Comparison of ENCODE assay signal across 8 cellular contexts in the genomic region with DNA sequence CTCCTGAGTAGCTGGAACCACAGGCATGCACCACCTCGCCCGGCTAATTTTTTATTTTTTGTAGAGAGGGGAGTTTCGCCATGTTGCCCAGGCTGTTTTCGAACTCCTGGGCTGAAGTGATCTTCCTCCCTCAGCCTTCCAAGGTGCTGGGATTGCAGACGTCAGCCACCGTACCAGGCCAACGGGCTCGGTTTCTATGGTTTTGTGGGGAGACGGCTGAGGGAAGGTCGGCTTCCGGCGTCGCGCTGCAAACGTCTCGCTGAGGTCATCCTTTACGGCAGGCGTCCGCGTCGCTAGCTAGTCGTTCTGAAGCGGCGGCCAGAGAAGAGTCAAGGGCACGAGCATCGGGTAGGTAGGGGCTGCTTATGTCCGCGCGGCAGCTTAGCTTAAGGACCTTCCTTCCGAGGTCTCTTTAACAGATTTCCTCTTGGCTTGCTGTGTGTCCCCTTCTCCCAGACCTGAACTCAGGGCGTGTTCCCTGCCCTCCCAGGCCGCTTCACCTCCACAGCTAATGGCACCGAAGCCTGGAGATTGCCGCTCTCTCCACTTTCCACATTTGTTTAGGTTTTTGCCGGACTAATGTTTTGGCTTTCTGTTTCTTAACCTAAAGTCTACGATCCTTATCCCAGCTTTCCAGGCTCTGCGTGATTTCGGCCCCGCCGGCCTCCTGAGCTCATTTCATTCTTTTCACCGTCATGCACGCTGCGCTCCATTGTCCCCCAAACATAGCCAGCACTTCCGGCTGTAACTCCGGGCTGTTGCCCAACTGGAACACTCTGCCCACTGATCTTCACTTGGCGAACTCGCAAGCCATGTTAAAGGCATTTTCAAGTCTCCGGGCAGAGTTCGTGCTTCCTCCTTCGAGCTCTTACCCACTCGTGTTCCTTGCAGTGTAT. TPM values are rescaled to one million over a fixed set of nuclear protein-coding genes. Genes with fewer than 3 reads are reported as not detected.
DNase-seq lines count a peak whose midpoint lies in the region; ATAC-seq and TF ChIP-seq lines count a peak whose summit lies in the region.

Gene NDUFS5, plus strand, starts transcription at position 300 of the 896 bp plus-strand sequence. CDS start 2,375 bp downstream, outside the sequence.

- peak within 1 kb of the TSS; percentile 83 for H3K4me2 ChIP-seq in OCI-LY7 (ENCODE audit: low read length)

- BruUV-seq in Caco-2 (replicated peaks; lab: Mats Ljungman, UMichigan) (TSS peak; percentile 97), OCI-LY7 (replicated peaks; lab: Mats Ljungman, UMichigan) (TSS peak; percentile 85)

- no peaks in the 10 kb centered on the region for H4K20me1 ChIP-seq in OCI-LY7 (ENCODE audit: insufficient read depth, low read length)

- peak within 1 kb of the TSS; percentile 82 for H3K4me3 ChIP-seq in Caco-2 (ENCODE audit: low read depth, low read length)
- peak within 1 kb of the TSS; percentile 76 for H3K4me3 ChIP-seq in OCI-LY7 (ENCODE audit: low read depth, low read length, poor library complexity, severe bottlenecking)

- POLR2A ChIA-PET in Caco-2 (lab: Charles Lee) (interaction anchor here (0.5 to 1.1 kb wide), 8 partner anchors 11 to 1370 kb away, joined by 3 to 6 read pairs (median 4); partner anchors contain the start of genes RRAGC and SMAP2), OCI-LY7 (lab: Charles Lee) (interaction anchor here (0.9 to 1.5 kb wide), 7 partner anchors 9 to 154 kb away, joined by 3 to 6 read pairs (median 4); no protein-coding TSS in a partner anchor)

- H3K36me3 ChIP-seq in Caco-2 (ENCODE audit: control insufficient read depth, insufficient read depth, low read length) (peaks cover under 1% of the 10 kb centered on the region; the same call in 1 of the 2 replicates), OCI-LY7 (ENCODE audit: insufficient read depth, low read length) (peaks cover 30% of the 10 kb centered on the region)

- CTCF ChIA-PET in Caco-2 (lab: Charles Lee), result interaction anchor here (0.7 to 1.8 kb wide), 5 partner anchors 10 to 107 kb away, joined by 3 to 10 read pairs (median 3); no protein-coding TSS in a partner anchor
- CTCF ChIA-PET in OCI-LY7 (lab: Charles Lee; ENCODE audit: unreplicated experiment), result interaction anchor here (0.5 to 1.1 kb wide), 3 partner anchors 29 to 562 kb away, joined by 3 read pairs; no protein-coding TSS in a partner anchor

- H3K27me3 ChIP-seq in Caco-2 (replicated peaks; ENCODE audit: control insufficient read depth, insufficient read depth, low read length), result no peaks in the 10 kb centered on the region

- peaks cover 6% of the 10 kb centered on the region for H3K4me1 Mint-ChIP-seq in Caco-2 (ENCODE audit: low read depth, unreplicated experiment)

- no peaks in the 10 kb centered on the region for H3K9me3 ChIP-seq in Caco-2
- peaks cover 4% of the 10 kb centered on the region; the same call in 1 of the 2 replicates for H3K9me3 ChIP-seq in OCI-LY7 (ENCODE audit: low read length)

- TF ChIP-seq CTCF in Caco-2 (IDR thresholded peaks at IDR 0.05; ENCODE audit: insufficient read depth in 1 of 2, low read depth in 1 of 2, low read length in 1 of 2, severe bottlenecking in 1 of 2, unreplicated experiment in 1 of 2) (no peak), OCI-LY7 (conservative IDR thresholded peaks at IDR 0.05; ENCODE audit: low read length) (no peak)

- H3K9me3 Mint-ChIP-seq in Caco-2 (ENCODE audit: unreplicated experiment), result no peaks in the 10 kb centered on the region

- no peaks in the 10 kb centered on the region for H3K9me2 ChIP-seq in OCI-LY7 (ENCODE audit: insufficient read depth, low read length)

- peak within 1 kb of the TSS; percentile 100 for H3K27ac Mint-ChIP-seq in Caco-2 (ENCODE audit: unreplicated experiment)

- peak within 1 kb of the TSS; percentile 95 for H3K4me3 Mint-ChIP-seq in Caco-2 (ENCODE audit: unreplicated experiment)

- peak within 1 kb of the TSS; percentile 69 for H2AFZ ChIP-seq in OCI-LY7 (ENCODE audit: low read length)

- intact Hi-C loops in Caco-2 (cut with micrococcal nuclease; ENCODE audit: unreplicated experiment) (loop anchor here (2.0 to 5.0 kb wide), 3 partner anchors 35 to 186 kb away; partner anchors contain the start of gene AKIRIN1), OCI-LY7 (cut with micrococcal nuclease; ENCODE audit: unreplicated experiment) (no loop called here)

- ATAC-seq in GM21447 (IDR thresholded peaks at IDR 0.05; ENCODE audit: unreplicated experiment), result peak; percentile 86

- peaks cover 10% of the 10 kb centered on the region for H3K4me1 ChIP-seq in Caco-2
- H3K4me1 ChIP-seq in OCI-LY7 (ENCODE audit: insufficient read depth, low read length, poor library complexity, severe bottlenecking), result peaks cover 13% of the 10 kb centered on the region

- H3K27me3 Mint-ChIP-seq in Caco-2 (ENCODE audit: insufficient read depth, unreplicated experiment), result no peaks in the 10 kb centered on the region

- DNase-seq in Caco-2 (peak; percentile 85 to 87), HuH-7 (ENCODE audit: low spot score) (peak; percentile 79), OCI-LY7 (ENCODE audit: low spot score) (peak; percentile 87), activated T-cell treated with anti-CD3 and anti-CD28 coated beads for 1 hour (ENCODE audit: low read depth) (peak; percentile 71), epidermal melanocyte (ENCODE audit: insufficient read length, low spot score) (peak; percentile 49), middle frontal gyrus (ENCODE audit: extremely low spot score, low spot score) (peak; percentile 89)
- peak; percentile 56 to 65 for DNase-seq in stimulated activated CD8-positive, alpha-beta memory T cell treated with anti-CD3 and anti-CD28 coated beads, Interleukin-2, amount 100 ng/mL, for 1 hour (ENCODE audit: low read depth in 2 of 2)

- H3K36me3 Mint-ChIP-seq in Caco-2 (ENCODE audit: insufficient read depth, unreplicated experiment), result peaks cover 50% of the 10 kb centered on the region

- H3K79me2 ChIP-seq in OCI-LY7 (ENCODE audit: insufficient read depth, low read depth, low read length), result peaks cover 28% of the 10 kb centered on the region

- H3K27ac ChIP-seq in OCI-LY7 (ENCODE audit: low read depth, low read length, poor library complexity, severe bottlenecking), result peak within 1 kb of the TSS; percentile 54

RNA-seq across cellular contexts. Expression of gene NDUFS5, which starts in this region (rescaled TPM):
- total RNA-seq in Caco-2 (2022), result 176 and 192 TPM in 2 replicates
- total RNA-seq in OCI-LY7 (2014; rRNA removed; shearing (Covaris generic)), result 255 and 373 TPM in 2 replicates
- total RNA-seq in OCI-LY7 (2022), result 135 and 161 TPM in 2 replicates

Comparison
In these comparisons a context has a peak if more than half of its experiments do, and no peak if none do; other contexts are left out.
1. Peak in every context shown above with its lines: DNase-seq, ATAC-seq, H3K4me3 ChIP-seq and H3K27ac ChIP-seq.